ENCODE assay signal across 12 cellular contexts in genomic region chr1:94093996-94094395, GRCh38. TPM values are rescaled to one million over a fixed set of nuclear protein-coding genes. Genes with fewer than 3 reads are reported as not detected.
DNase-seq lines count a peak whose midpoint lies in the region; ATAC-seq and TF ChIP-seq lines count a peak whose summit lies in the region.
"Had no signal": no experiment of that assay in that cellular context is flagged by ENCODE, and none has a peak within 500 bp of the region (broad histone marks: within the 10 kb centered on the region; RNA-seq: fewer than 3 reads in every experiment).

No MANE protein-coding gene starts in this region.

- POLR2A ChIA-PET in PC-9 (lab: Charles Lee; ENCODE audit: unreplicated experiment) = no interaction called here

- no peak overlapping the region for H3K4me3 Mint-ChIP-seq in stimulated activated naive B cell treated with anti-CD40 and anti-IgM and Interleukin-4, amounts not matched to agents 10 μg/mL and 1 μg/mL and 100 μg/mL, for 72 hours
- H3K4me3 Mint-ChIP-seq in activated T-helper 1 cell treated with anti-CD3 and anti-CD28 coated beads, Interleukin-12 subunit alpha, Interleukin-12 subunit beta, Interleukin-2, Interleukin-4 antibody, amounts not matched to agents 30 ng/mL and 10 ng/mL and 1 ng/mL, durations not matched to agents 14 hours and 24 hours and 36 hours = no peak overlapping the region

- H4K20me1 ChIP-seq in PC-9 (ENCODE audit: insufficient read depth) = no peaks in the 10 kb centered on the region

- CTCF ChIA-PET in PC-9 (lab: Charles Lee) = no interaction called here

- H3K9me3 Mint-ChIP-seq in stimulated activated naive B cell treated with anti-CD40 and anti-IgM and Interleukin-4, amounts not matched to agents 10 μg/mL and 1 μg/mL and 100 μg/mL, for 72 hours = no peaks in the 10 kb centered on the region
- no peaks in the 10 kb centered on the region for H3K9me3 Mint-ChIP-seq in activated T-helper 1 cell treated with anti-CD3 and anti-CD28 coated beads, Interleukin-12 subunit alpha, Interleukin-12 subunit beta, Interleukin-2, Interleukin-4 antibody, amounts not matched to agents 30 ng/mL and 10 ng/mL and 1 ng/mL, durations not matched to agents 14 hours and 24 hours and 36 hours

- H3K9me3 ChIP-seq in PC-9 (ENCODE audit: insufficient read depth, low read depth) (no peaks in the 10 kb centered on the region), mucosa of rectum (ENCODE audit: control insufficient read depth in 2 of 2, low read length in 2 of 2) (no peaks in the 10 kb centered on the region), tibial artery (no peaks in the 10 kb centered on the region)
- H3K9me3 ChIP-seq: neutrophil had no signal

- ATAC-seq in stimulated activated naive B cell treated with anti-CD40 and anti-IgM and Interleukin-4, amounts not matched to agents 10 μg/mL and 1 μg/mL and 100 μg/mL, for 72 hours (replicated peaks) = no peak

- H3K36me3 ChIP-seq in PC-9 (ENCODE audit: low read depth) (no peaks in the 10 kb centered on the region), mucosa of rectum (ENCODE audit: control insufficient read depth in 2 of 2, insufficient read depth in 2 of 2, low read length in 2 of 2) (no peaks in the 10 kb centered on the region), tibial artery (no peaks in the 10 kb centered on the region)
- H3K36me3 ChIP-seq: neutrophil had no signal

- H3K4me2 ChIP-seq in PC-9 = no peak overlapping the region

- H3K4me1 ChIP-seq in PC-9 (replicated peaks; ENCODE audit: insufficient read depth) = peaks cover 6% of the 10 kb centered on the region; the same call in 1 of the 2 replicates
- H3K4me1 ChIP-seq in mucosa of rectum (ENCODE audit: control insufficient read depth in 2 of 2, insufficient read depth in 2 of 2, low read length in 2 of 2) = peaks cover 5 to 13% of the 10 kb centered on the region in 2 donors
- peaks cover 4 to 56% (median 35%) of the 10 kb centered on the region in 4 donors for H3K4me1 ChIP-seq in tibial artery

- DNase-seq in PC-9 (no peak), dermis blood vessel endothelial cell (peak; percentile 85), tibial artery (no peak), NCI-H2196 treated with DMSO at 0.1 percent for 48 hours (lab: John Stamatoyannopoulos, UW; ENCODE audit: unreplicated experiment) (no peak), NCI-H1092 (lab: John Stamatoyannopoulos, UW) (no peak)
- no peak for DNase-seq in stimulated activated naive B cell treated with anti-CD40 and anti-IgM and Interleukin-4, amounts not matched to agents 10 μg/mL and 1 μg/mL and 100 μg/mL, for 72 hours
- no peak for DNase-seq in activated T-helper 1 cell treated with anti-CD3 and anti-CD28 coated beads, Interleukin-12 subunit alpha, Interleukin-12 subunit beta, Interleukin-2, Interleukin-4 antibody, amounts not matched to agents 30 ng/mL and 10 ng/mL and 1 ng/mL, durations not matched to agents 14 hours and 24 hours and 36 hours (ENCODE audit: low spot score)
- DNase-seq: NCI-H1930 had no signal

- peaks cover 14 to 18% of the 10 kb centered on the region in 2 donors for H3K4me1 Mint-ChIP-seq in stimulated activated naive B cell treated with anti-CD40 and anti-IgM and Interleukin-4, amounts not matched to agents 10 μg/mL and 1 μg/mL and 100 μg/mL, for 72 hours
- peaks cover 26% of the 10 kb centered on the region for H3K4me1 Mint-ChIP-seq in activated T-helper 1 cell treated with anti-CD3 and anti-CD28 coated beads, Interleukin-12 subunit alpha, Interleukin-12 subunit beta, Interleukin-2, Interleukin-4 antibody, amounts not matched to agents 30 ng/mL and 10 ng/mL and 1 ng/mL, durations not matched to agents 14 hours and 24 hours and 36 hours (ENCODE audit: low read depth)

- H3K27me3 ChIP-seq in PC-9 (ENCODE audit: insufficient read depth, low read depth) (no peaks in the 10 kb centered on the region), mucosa of rectum (ENCODE audit: control insufficient read depth in 2 of 2, insufficient read depth in 2 of 2, low read length in 2 of 2) (no peaks in the 10 kb centered on the region), tibial artery (no peaks in the 10 kb centered on the region)

- H3K4me3 ChIP-seq in PC-9 (no peak overlapping the region), mucosa of rectum (ENCODE audit: low read length in 2 of 2) (no peak overlapping the region), tibial artery (peak overlapping the region; percentile 3 to 8)

- no TSS peak for BruUV-seq in PC-9 (replicated peaks; lab: Mats Ljungman, UMichigan)

- H3K27ac Mint-ChIP-seq in stimulated activated naive B cell treated with anti-CD40 and anti-IgM and Interleukin-4, amounts not matched to agents 10 μg/mL and 1 μg/mL and 100 μg/mL, for 72 hours = no peak overlapping the region
- H3K27ac Mint-ChIP-seq in activated T-helper 1 cell treated with anti-CD3 and anti-CD28 coated beads, Interleukin-12 subunit alpha, Interleukin-12 subunit beta, Interleukin-2, Interleukin-4 antibody, amounts not matched to agents 30 ng/mL and 10 ng/mL and 1 ng/mL, durations not matched to agents 14 hours and 24 hours and 36 hours = no peak overlapping the region

- H3K9ac ChIP-seq in mucosa of rectum (ENCODE audit: low read depth in 1 of 2, low read length in 2 of 2) = no peak overlapping the region

- no peaks in the 10 kb centered on the region for H3K79me2 ChIP-seq in PC-9 (ENCODE audit: low read depth)

- intact Hi-C loops in PC-9 (cut with micrococcal nuclease; ENCODE audit: unreplicated experiment) (no loop called here), tibial artery (cut with DNase I; ENCODE audit: low total_unique reads) (no loop called here)
- intact Hi-C loops in activated T-helper 1 cell treated with anti-CD3 and anti-CD28 coated beads, Interleukin-12 subunit alpha, Interleukin-12 subunit beta, Interleukin-2, Interleukin-4 antibody, amounts not matched to agents 30 ng/mL and 10 ng/mL and 1 ng/mL, durations not matched to agents 14 hours and 24 hours and 36 hours (cut with micrococcal nuclease) = no loop called here

- H3F3A ChIP-seq in PC-9 (ENCODE audit: insufficient read depth, low read depth) = no peaks in the 10 kb centered on the region

- no peak overlapping the region for H2AFZ ChIP-seq in PC-9

- H3K9me2 ChIP-seq in PC-9 (ENCODE audit: insufficient read depth) = no peaks in the 10 kb centered on the region

- H3K27me3 Mint-ChIP-seq in stimulated activated naive B cell treated with anti-CD40 and anti-IgM and Interleukin-4, amounts not matched to agents 10 μg/mL and 1 μg/mL and 100 μg/mL, for 72 hours = peaks cover 14 to 23% of the 10 kb centered on the region in 2 donors
- peaks cover 4% of the 10 kb centered on the region for H3K27me3 Mint-ChIP-seq in activated T-helper 1 cell treated with anti-CD3 and anti-CD28 coated beads, Interleukin-12 subunit alpha, Interleukin-12 subunit beta, Interleukin-2, Interleukin-4 antibody, amounts not matched to agents 30 ng/mL and 10 ng/mL and 1 ng/mL, durations not matched to agents 14 hours and 24 hours and 36 hours (ENCODE audit: insufficient read depth)

- no peak for TF ChIP-seq CTCF in PC-9 (conservative IDR thresholded peaks at IDR 0.05)
- TF ChIP-seq CTCF in tibial artery (IDR thresholded peaks at IDR 0.05) = no peak

- no peaks in the 10 kb centered on the region for H3K36me3 Mint-ChIP-seq in stimulated activated naive B cell treated with anti-CD40 and anti-IgM and Interleukin-4, amounts not matched to agents 10 μg/mL and 1 μg/mL and 100 μg/mL, for 72 hours
- no peaks in the 10 kb centered on the region for H3K36me3 Mint-ChIP-seq in activated T-helper 1 cell treated with anti-CD3 and anti-CD28 coated beads, Interleukin-12 subunit alpha, Interleukin-12 subunit beta, Interleukin-2, Interleukin-4 antibody, amounts not matched to agents 30 ng/mL and 10 ng/mL and 1 ng/mL, durations not matched to agents 14 hours and 24 hours and 36 hours (ENCODE audit: low read depth)

- H3K27ac ChIP-seq in PC-9 (peak overlapping the region; percentile 35; the same call in 1 of the 2 replicates), mucosa of rectum (ENCODE audit: low read depth in 2 of 2, low read length in 2 of 2) (peak overlapping the region; percentile 56 to 61), tibial artery (peak overlapping the region; percentile 83)
- H3K27ac ChIP-seq: epithelial cell of prostate, neutrophil had no signal

RNA-seq across cellular contexts. Expression of gene ABCA4, which starts 27.0 kb away (rescaled TPM):
- 20.0 and 20.8 TPM in 2 replicates for total RNA-seq in PC-9 (2021)
- 113 and 177 TPM in 2 replicates for total RNA-seq in dermis blood vessel endothelial cell
- 0.29 TPM in 1 of 2 replicates, not detected in the other for total RNA-seq in activated T-helper 1 cell treated with anti-CD3 and anti-CD28 coated beads, Interleukin-12 subunit alpha, Interleukin-12 subunit beta, Interleukin-2, Interleukin-4 antibody, amounts not matched to agents 30 ng/mL and 10 ng/mL and 1 ng/mL, durations not matched to agents 14 hours and 24 hours and 36 hours
- total RNA-seq: activated CD8-positive, alpha-beta memory T cell treated with anti-CD3 and anti-CD28 coated beads for 36 hours had no signal

Comparison
In these comparisons a context has a peak if more than half of its experiments do, and no peak if none do; other contexts are left out.
1. H3K4me3 ChIP-seq: peak in tibial artery (2 of 2); none in PC-9 (single experiment) and mucosa of rectum (0 of 2).
2. RNA of gene ABCA4, which starts 27.0 kb away (total RNA-seq): 113 to 177 TPM in dermis blood vessel endothelial cell and 20.0 to 20.8 TPM in PC-9; 0.29 TPM in activated T-helper 1 cell treated with anti-CD3 and anti-CD28 coated beads, Interleukin-12 subunit alpha, Interleukin-12 subunit beta, Interleukin-2, Interleukin-4 antibody, amounts not matched to agents 30 ng/mL and 10 ng/mL and 1 ng/mL, durations not matched to agents 14 hours and 24 hours and 36 hours; every median in the first group is over 10 times any median in the second.
3. Peak in every context shown above with its lines, with median percentiles within 50 percentile points of each other: H3K27ac ChIP-seq.